24 cellular contexts compared by ENCODE assay signal in genomic region chr7:47772492-47772891, GRCh38.
DNase-seq lines count a peak whose midpoint lies in the region; ATAC-seq, FAIRE-seq and TF ChIP-seq lines count a peak whose summit lies in the region.
"Had no signal": no experiment of that assay in that cellular context is flagged by ENCODE, and none has a peak within 500 bp of the region (broad histone marks: within the 10 kb centered on the region; RNA-seq: fewer than 3 reads in every experiment).

No MANE protein-coding gene starts in this region.

- ATAC-seq in K562 = no peak
- ATAC-seq in GM21723 (IDR thresholded peaks at IDR 0.05; ENCODE audit: unreplicated experiment) = no peak
- ATAC-seq in GM18517 (IDR thresholded peaks at IDR 0.05; ENCODE audit: unreplicated experiment) = no peak
- ATAC-seq: HCT116, Right ventricle myocardium inferior had no signal

- H3K27ac Mint-ChIP-seq in nephron progenitor cell = peak overlapping the region; percentile 82
- H3K27ac Mint-ChIP-seq: CD4-positive, alpha-beta T cell had no signal

- CTCF ChIA-PET in K562 (lab: Yijun Ruan, JAX; ENCODE audit: low intra/inter-chr PET ratio) = no interaction called here

- intact Hi-C loops in K562 (cut with micrococcal nuclease) = no loop called here
- intact Hi-C loops in sigmoid colon (cut with DNase I) = no loop called here

- no peak for TF ChIP-seq EP300 in K562 (IDR thresholded peaks at IDR 0.05; ENCODE audit: low read length)
- no peak for TF ChIP-seq EP300 in sigmoid colon (IDR thresholded peaks at IDR 0.05)

- peaks cover 12% of the 10 kb centered on the region for H3K9me3 Mint-ChIP-seq in nephron progenitor cell
- H3K9me3 Mint-ChIP-seq: CD4-positive, alpha-beta T cell had no signal

- H3K9me1 ChIP-seq in K562 (ENCODE audit: control insufficient read depth, insufficient read depth, low read length) = no peaks in the 10 kb centered on the region

- H3K36me3 Mint-ChIP-seq in nephron progenitor cell (ENCODE audit: low read depth) = no peaks in the 10 kb centered on the region

- TF ChIP-seq POLR2A in K562 (conservative IDR thresholded peaks at IDR 0.05) (no peak), sigmoid colon (IDR thresholded peaks at IDR 0.05) (no peak)

- H3K27me3 Mint-ChIP-seq in nephron progenitor cell (ENCODE audit: low read depth, poor library complexity) = peaks cover 4% of the 10 kb centered on the region
- H3K27me3 Mint-ChIP-seq: CD4-positive, alpha-beta T cell had no signal

- TF ChIP-seq CTCF in K562 (IDR thresholded peaks at IDR 0.05 in 2 of 3, conservative IDR thresholded peaks at IDR 0.05 in 1 of 3; ENCODE audit: insufficient read depth in 2 of 3, low read depth in 1 of 3, low read length in 3 of 3) = no peak
- no peak for TF ChIP-seq CTCF in nephron progenitor cell (IDR thresholded peaks at IDR 0.05)
- no peak for TF ChIP-seq CTCF in sigmoid colon (IDR thresholded peaks at IDR 0.05)

- in situ Hi-C loops in K562 (cut with MboI) = no loop called here

- no peaks in the 10 kb centered on the region for H3K9me3 ChIP-seq in K562 (replicated peaks; ENCODE audit: control insufficient read depth, insufficient read depth, low read depth, low read length)
- H3K9me3 ChIP-seq in sigmoid colon = no peaks in the 10 kb centered on the region
- H3K9me3 ChIP-seq: BLaER1 treated with 17β-estradiol and CSF1 and Interleukin-3, amounts not matched to agents 10 nM and 100 nM had no signal

- H3K4me3 Mint-ChIP-seq in nephron progenitor cell = no peak overlapping the region
- H3K4me3 Mint-ChIP-seq: CD4-positive, alpha-beta T cell had no signal

- no peak overlapping the region for H3K27ac ChIP-seq in K562 (ENCODE audit: extremely low read depth, low read depth, low read length)
- peak overlapping the region in 1 of 4 donors; percentile 70 for H3K27ac ChIP-seq in sigmoid colon
- H3K27ac ChIP-seq: BLaER1 treated with 17β-estradiol and CSF1 and Interleukin-3, amounts not matched to agents 10 nM and 100 nM; SJCRH30 had no signal

- H3K27me3 ChIP-seq in K562 (ENCODE audit: control insufficient read depth in 2 of 2, insufficient read depth in 2 of 2, low read length in 2 of 2) (no peaks in the 10 kb centered on the region), sigmoid colon (no peaks in the 10 kb centered on the region)
- H3K27me3 ChIP-seq: BLaER1 treated with 17β-estradiol and CSF1 and Interleukin-3, amounts not matched to agents 10 nM and 100 nM; SJCRH30 had no signal

- H3K4me1 ChIP-seq in K562 (replicated peaks in 1 of 2; ENCODE audit: control insufficient read depth in 2 of 2, insufficient read depth in 2 of 2, low read length in 2 of 2) (no peaks in the 10 kb centered on the region), sigmoid colon (peaks cover 0 to 14% (median 11%) of the 10 kb centered on the region in 4 donors)

- no peaks in the 10 kb centered on the region for H4K20me1 ChIP-seq in K562 (replicated peaks; ENCODE audit: control insufficient read depth, insufficient read depth, low read length)
- H4K20me1 ChIP-seq: BLaER1 treated with 17β-estradiol and CSF1 and Interleukin-3, amounts not matched to agents 10 nM and 100 nM had no signal

- TF ChIP-seq RAD21 in K562 (CRISPR knock-in tag; conservative IDR thresholded peaks at IDR 0.05 in 1 of 2, IDR thresholded peaks at IDR 0.05 in 1 of 2) = no peak

- no peak overlapping the region for H3K4me2 ChIP-seq in K562 (ENCODE audit: insufficient read depth, low read length)
- H3K4me2 ChIP-seq: BLaER1 treated with 17β-estradiol and CSF1 and Interleukin-3, amounts not matched to agents 10 nM and 100 nM had no signal

- H3K4me3 ChIP-seq in K562 (no peak overlapping the region), sigmoid colon (no peak overlapping the region)
- H3K4me3 ChIP-seq: BLaER1 treated with 17β-estradiol and CSF1 and Interleukin-3, amounts not matched to agents 10 nM and 100 nM; SJCRH30 had no signal

- no TSS peak for BruUV-seq in K562 (replicated peaks; lab: Mats Ljungman, UMichigan)

- no peaks in the 10 kb centered on the region for H3K79me2 ChIP-seq in K562 (ENCODE audit: control insufficient read depth, insufficient read depth, low read length)

- 4% methylated on average over 4 of the region's 4 CpGs for WGBS in K562 (ENCODE audit: insufficient coverage, low coverage, missing lambda C conversion rate)
- WGBS in sigmoid colon, 2 donors = 93% methylated on average over 4 of the region's 4 CpGs

- no peaks in the 10 kb centered on the region for H3K36me3 ChIP-seq in K562 (ENCODE audit: control insufficient read depth, insufficient read depth, low read length)
- no peaks in the 10 kb centered on the region for H3K36me3 ChIP-seq in sigmoid colon
- H3K36me3 ChIP-seq: BLaER1 treated with 17β-estradiol and CSF1 and Interleukin-3, amounts not matched to agents 10 nM and 100 nM; SJCRH30 had no signal

- H3K9ac ChIP-seq in K562 (ENCODE audit: insufficient read depth in 1 of 2, low read depth in 2 of 2, low read length in 2 of 2) = no peak overlapping the region
- H3K9ac ChIP-seq: BLaER1 treated with 17β-estradiol and CSF1 and Interleukin-3, amounts not matched to agents 10 nM and 100 nM had no signal

- DNase-seq in HTR-8/SVneo (ENCODE audit: insufficient read length, low spot score) (no peak), K562 (ENCODE audit: extremely low read depth in 1 of 4, low spot score in 3 of 4) (no peak), nephron progenitor cell (no peak), urothelium cell line (ENCODE audit: low spot score) (no peak), sigmoid colon (no peak)
- DNase-seq: AML-193; CD4-positive, alpha-beta T cell; COR-L47; GOT3; Kasumi-1; NCI-H1092 treated with DMSO at 0.1 percent for 48 hours; NCI-H1436; NCI-H187; NCI-H2081 treated with DMSO at 0.1 percent for 48 hours; NCI-H2171; NCI-H226; NCI-H748 treated with DMSO at 0.1 percent for 48 hours; SJCRH30 had no signal

- FAIRE-seq in HTR-8/SVneo (lab: Jason Lieb, UNC) (peak; percentile 16), K562 (lab: Jason Lieb, UNC) (no peak), urothelium cell line (lab: Jason Lieb, UNC) (peak; percentile 55)
- FAIRE-seq: A204.1 had no signal

- H2AFZ ChIP-seq in K562 (ENCODE audit: low read depth, low read length) = no peak overlapping the region

- POLR2A ChIA-PET in K562 (lab: Yijun Ruan, JAX) = no interaction called here

- H3K4me1 Mint-ChIP-seq in nephron progenitor cell = peaks cover 43% of the 10 kb centered on the region

TF ChIP-seq in K562, 482 proteins besides CTCF, POLR2A, EP300 and RAD21:
- TF ChIP-seq MLX (CRISPR knock-in tag; conservative IDR thresholded peaks at IDR 0.05) (no peak), RBM25 (IDR thresholded peaks at IDR 0.05; ENCODE audit: low read depth, low read length, severe bottlenecking) (peak; percentile 45)
